ENCODE assay signal across 1 cellular context in genomic region chr15:31554261-31554660, GRCh38.
TF ChIP-seq lines count a peak whose summit lies in the region.

No MANE protein-coding gene starts in this region.

TF ChIP-seq in HepG2, 621 proteins besides CTCF, POLR2A, EP300 and RAD21 (continued from another document):
- TF ChIP-seq ZNF280D (CRISPR knock-in tag; IDR thresholded peaks at IDR 0.05) (no peak), ZNF362 (CRISPR knock-in tag; IDR thresholded peaks at IDR 0.05; ENCODE audit: borderline replicate concordance) (no peak), MTF1 (CRISPR knock-in tag; IDR thresholded peaks at IDR 0.05) (no peak), HOXA5 (CRISPR knock-in tag; IDR thresholded peaks at IDR 0.05) (no peak), ZNF256 (CRISPR knock-in tag; conservative IDR thresholded peaks at IDR 0.05) (no peak), TRIM22 (IDR thresholded peaks at IDR 0.05) (no peak), CSRNP2 (CRISPR knock-in tag; conservative IDR thresholded peaks at IDR 0.05; ENCODE audit: low read depth) (no peak), ZNF616 (CRISPR knock-in tag; IDR thresholded peaks at IDR 0.05; ENCODE audit: low read depth) (no peak)
